ENCODE assay signal across 32 cellular contexts in genomic region chr11:17046690-17047089, GRCh38.
"Had no signal": no experiment of that assay in that cellular context is flagged by ENCODE, and none has a peak within 500 bp of the region (broad histone marks: within the 10 kb centered on the region; RNA-seq: fewer than 3 reads in every experiment).

No MANE protein-coding gene starts in this region.

- H3K27ac ChIP-seq: ascending aorta, cardiac muscle cell, WERI-Rb-1 had no signal

- H3K9me3 ChIP-seq: ascending aorta had no signal

- H3K27me3 ChIP-seq: ascending aorta, cardiac muscle cell had no signal

- ATAC-seq: activated CD4-positive, alpha-beta T cell treated with anti-CD3 and anti-CD28 coated beads for 36 hours; activated CD4-positive, CD25-positive, alpha-beta regulatory T cell treated with anti-CD3 and anti-CD28 coated beads, Interleukin-2, amount 50 U/mL, for 24 hours; activated CD8-positive, alpha-beta memory T cell treated with anti-CD3 and anti-CD28 coated beads, Interleukin-2, amount 10 ng/mL, durations not matched to agents 7 days and 5 days; activated CD8-positive, alpha-beta T cell treated with anti-CD3 and anti-CD28 coated beads, Interleukin-2, amount 10 ng/mL, durations not matched to agents 7 days and 5 days; activated naive CD8-positive, alpha-beta T cell treated with anti-CD3 and anti-CD28 coated beads, Interleukin-2, amount 50 U/mL, for 24 hours; T-helper 17 cell; WTC11 had no signal

- H3K36me3 ChIP-seq: ascending aorta, cardiac muscle cell, WERI-Rb-1 had no signal

- H3K4me3 ChIP-seq: ascending aorta, cardiac muscle cell had no signal

- FAIRE-seq: bronchial epithelial cell, TTC549 had no signal

- DNase-seq: activated CD4-positive, alpha-beta memory T cell treated with anti-CD3 and anti-CD28 coated beads, Interleukin-2, amount 10 ng/mL, durations not matched to agents 7 days and 5 days; activated CD4-positive, alpha-beta T cell treated with anti-CD3 and anti-CD28 coated beads for 1 hour; activated CD4-positive, alpha-beta T cell treated with anti-CD3 and anti-CD28 coated beads for 36 hours; activated CD4-positive, alpha-beta T cell treated with anti-CD3 and anti-CD28 coated beads for 48 hours; activated CD4-positive, alpha-beta T cell treated with anti-CD3 and anti-CD28 coated beads, Interleukin-2, amount 10 ng/mL, durations not matched to agents 7 days and 5 days; activated CD4-positive, alpha-beta T cell treated with anti-CD3 and anti-CD28 coated beads, Interleukin-2, amount 50 U/mL, for 48 hours; activated CD4-positive, CD25-positive, alpha-beta regulatory T cell; activated CD8-positive, alpha-beta memory T cell treated with anti-CD3 and anti-CD28 coated beads for 24 hours; activated CD8-positive, alpha-beta memory T cell treated with anti-CD3 and anti-CD28 coated beads, Interleukin-2, amount 10 ng/mL, durations not matched to agents 7 days and 5 days; activated CD8-positive, alpha-beta memory T cell treated with anti-CD3 and anti-CD28 coated beads, Interleukin-2, amount 50 U/mL, for 48 hours; activated CD8-positive, alpha-beta T cell treated with anti-CD3 and anti-CD28 coated beads, Interleukin-2, amount 10 ng/mL, durations not matched to agents 7 days and 5 days; activated effector memory CD4-positive, alpha-beta T cell treated with Interleukin-2 at 50 U/mL for 16 hours; activated gamma-delta T cell; activated naive CD4-positive, alpha-beta T cell treated with anti-CD3 and anti-CD28 coated beads, Interleukin-2, amount 10 ng/mL, durations not matched to agents 7 days and 5 days; activated naive CD4-positive, alpha-beta T cell treated with Interleukin-2 at 50 U/mL for 16 hours; activated naive CD8-positive, alpha-beta T cell treated with anti-CD3 and anti-CD28 coated beads, Interleukin-2, amount 10 ng/mL, durations not matched to agents 7 days and 5 days; activated naive CD8-positive, alpha-beta T cell treated with anti-CD3 and anti-CD28 coated beads, Interleukin-2, amount 50 U/mL, for 24 hours; activated T-cell treated with anti-CD3 and anti-CD28 coated beads, Interleukin-2, amount 50 U/mL, for 24 hours; activated T-cell treated with anti-CD3 and anti-CD28 coated beads, Interleukin-2, amount 50 U/mL, for 48 hours; amygdala; anterior cingulate cortex; caudate nucleus; cerebellar nuclear complex; T-helper 17 cell; T1000; WERI-Rb-1 had no signal

- H3K4me1 ChIP-seq: ascending aorta had no signal
